Comparison of ENCODE assay signal across 11 cellular contexts in genomic region chr17:51801626-51802025, GRCh38.
"Had no signal": no experiment of that assay in that cellular context is flagged by ENCODE, and none has a peak within 500 bp of the region (broad histone marks: within the 10 kb centered on the region; RNA-seq: fewer than 3 reads in every experiment).

No MANE protein-coding gene starts in this region.

- H3K27ac ChIP-seq: GM23248, HL-60 had no signal

- H3K36me3 Mint-ChIP-seq: IgD-negative memory B cell had no signal

- H3K4me1 ChIP-seq: HAP-1 had no signal

- H3K4me3 ChIP-seq: GM23248, HAP-1, K562 had no signal

- FAIRE-seq: HepG2, K562 had no signal

- H3K4me1 Mint-ChIP-seq: IgD-negative memory B cell had no signal

- H3K4me3 Mint-ChIP-seq: HFFc6, IgD-negative memory B cell had no signal

- H3K27ac Mint-ChIP-seq: HFFc6, IgD-negative memory B cell had no signal

- H3K9me3 ChIP-seq: HAP-1 had no signal

- H3K9ac ChIP-seq: GM23248 had no signal

- ATAC-seq: HCT116, HepG2, K562 had no signal

- H3K36me3 ChIP-seq: HAP-1 had no signal

- DNase-seq: GM23248, GOT3, H7, HFFc6, KG1 had no signal
